3 cellular contexts compared by ENCODE assay signal in genomic region chr2:8102470-8102869, GRCh38.
TF ChIP-seq lines count a peak whose summit lies in the region.

No MANE protein-coding gene starts in this region.

TF ChIP-seq in HepG2, 621 proteins besides CTCF, POLR2A, EP300 and RAD21:
- TF ChIP-seq ZNF775 (CRISPR knock-in tag; IDR thresholded peaks at IDR 0.05; ENCODE audit: borderline replicate concordance) (0 out of 2 replicates have a peak, but pooled peaks have one; percentile 30), ZBTB38 (CRISPR knock-in tag; IDR thresholded peaks at IDR 0.05) (peak; percentile 42; the same call in 1 of the 2 replicates), ZNF256 (CRISPR knock-in tag; conservative IDR thresholded peaks at IDR 0.05) (no peak), PRPF4 (IDR thresholded peaks at IDR 0.05; ENCODE audit: low read depth, low read length, poor library complexity, severe bottlenecking) (peak; percentile 83), ZNF383 (CRISPR knock-in tag; IDR thresholded peaks at IDR 0.05; ENCODE audit: borderline replicate concordance) (0 out of 2 replicates have a peak, but pooled peaks have one; percentile 61), KDM5B (CRISPR knock-in tag; IDR thresholded peaks at IDR 0.05; ENCODE audit: borderline replicate concordance) (no peak), RXRB (CRISPR knock-in tag; IDR thresholded peaks at IDR 0.05; ENCODE audit: borderline replicate concordance) (0 out of 2 replicates have a peak, but pooled peaks have one; percentile 1), NAIF1 (CRISPR knock-in tag; IDR thresholded peaks at IDR 0.05; ENCODE audit: borderline replicate concordance) (peak; percentile 20; the same call in 1 of the 2 replicates), PAX8 (CRISPR knock-in tag; IDR thresholded peaks at IDR 0.05; ENCODE audit: borderline replicate concordance) (0 out of 2 replicates have a peak, but pooled peaks have one; percentile 32), TBX3 (IDR thresholded peaks at IDR 0.05; ENCODE audit: borderline replicate concordance) (no peak)

TF ChIP-seq in GM23338, 12 proteins besides CTCF, POLR2A, EP300 and RAD21:
- no peak for TF ChIP-seq POLR2AphosphoS5 (IDR thresholded peaks at IDR 0.05; ENCODE audit: low read depth)
- TF ChIP-seq STAT1 (IDR thresholded peaks at IDR 0.05; ENCODE audit: unreplicated experiment): no peak
- TF ChIP-seq ZNF114 (CRISPR knock-in tag; IDR thresholded peaks at IDR 0.05): no peak
TF ChIP-seq in GM23338: peak in this region for 0.

TF ChIP-seq in SK-N-SH, 30 proteins besides CTCF, POLR2A, EP300 and RAD21:
- TF ChIP-seq NRF1 (IDR thresholded peaks at IDR 0.05; ENCODE audit: low read depth, low read length) (no peak), EZH2phosphoT487 (IDR thresholded peaks at IDR 0.05; ENCODE audit: borderline replicate concordance, low read depth) (no peak), JUND (IDR thresholded peaks at IDR 0.05) (no peak), USF1 (IDR thresholded peaks at IDR 0.05; ENCODE audit: borderline replicate concordance, low read depth) (no peak), TAF1 (IDR thresholded peaks at IDR 0.05; ENCODE audit: borderline replicate concordance, low read depth, low read length) (no peak), NFIC (IDR thresholded peaks at IDR 0.05; ENCODE audit: borderline replicate concordance) (no peak), REST (IDR thresholded peaks at IDR 0.05; ENCODE audit: low read depth, low read length) (no peak), SIN3A (IDR thresholded peaks at IDR 0.05; ENCODE audit: borderline replicate concordance, low read depth, low read length) (no peak), FOSL2 (IDR thresholded peaks at IDR 0.05; ENCODE audit: borderline replicate concordance, low read depth) (no peak), GATA2 (CRISPR knock-in tag; IDR thresholded peaks at IDR 0.05) (no peak), CHD2 (IDR thresholded peaks at IDR 0.05; ENCODE audit: low read length, partially characterized antibody) (no peak), SMC3 (IDR thresholded peaks at IDR 0.05; ENCODE audit: low read depth, low read length) (no peak), FOXJ3 (CRISPR knock-in tag; IDR thresholded peaks at IDR 0.05) (no peak), TEAD4 (IDR thresholded peaks at IDR 0.05; ENCODE audit: borderline replicate concordance, insufficient read depth) (no peak), USF2 (IDR thresholded peaks at IDR 0.05; ENCODE audit: borderline replicate concordance, low read depth, low read length) (no peak), RXRA (IDR thresholded peaks at IDR 0.05; ENCODE audit: borderline replicate concordance, low read depth) (no peak)
- TF ChIP-seq, protein P1, sequence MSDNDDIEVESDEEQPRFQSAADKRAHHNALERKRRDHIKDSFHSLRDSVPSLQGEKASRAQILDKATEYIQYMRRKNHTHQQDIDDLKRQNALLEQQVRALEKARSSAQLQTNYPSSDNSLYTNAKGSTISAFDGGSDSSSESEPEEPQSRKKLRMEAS (IDR thresholded peaks at IDR 0.05; ENCODE audit: low read depth): no peak
